Comparison of ENCODE assay signal across 8 cellular contexts in the genomic region with DNA sequence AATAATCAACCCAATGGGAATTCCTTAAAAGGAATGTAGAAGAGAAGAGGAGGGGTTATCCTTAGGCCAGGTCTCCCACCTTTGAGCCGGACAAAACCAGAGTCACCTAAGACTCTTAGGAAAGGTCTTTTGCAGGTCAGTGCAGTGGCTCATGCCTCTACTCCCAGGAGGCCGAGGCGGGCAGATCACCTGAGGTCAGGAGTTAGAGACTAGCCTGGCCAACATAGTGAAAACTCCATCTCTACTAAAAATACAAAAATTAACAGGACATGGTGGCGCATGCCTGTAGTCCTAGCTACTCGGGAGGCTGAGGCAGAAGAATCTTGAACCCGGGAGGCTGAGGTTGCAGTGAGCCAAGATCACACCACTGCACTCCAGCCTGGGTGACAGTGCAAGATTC.
DNase-seq lines count a peak whose midpoint lies in the region; ATAC-seq, FAIRE-seq and TF ChIP-seq lines count a peak whose summit lies in the region.
"Not testable (repeated sequence)": the region's sequence is repeated elsewhere in the genome, so short reads cannot be mapped to it uniquely, and the experiment has no call there.

No MANE protein-coding gene starts in this region.

- not testable (repeated sequence) for H3K4me3 Mint-ChIP-seq in CD4-positive, CD25-positive, alpha-beta regulatory T cell; endothelial cell (ENCODE audit: unreplicated experiment); nephron progenitor cell

- 95% methylated on average over 6 of the region's 6 CpGs for WGBS in SK-N-SH (ENCODE audit: low lambda C conversion rate)
- 94% methylated on average over 6 of the region's 6 CpGs for WGBS in smooth muscle cell (ENCODE audit: low lambda C conversion rate)
- 92% methylated on average over 6 of the region's 6 CpGs for WGBS in aorta, 2 donors

- H3K36me3 Mint-ChIP-seq in CD4-positive, CD25-positive, alpha-beta regulatory T cell = peaks cover 19% of the 10 kb centered on the region
- H3K36me3 Mint-ChIP-seq in endothelial cell (ENCODE audit: low read depth, unreplicated experiment) (peaks cover 14% of the 10 kb centered on the region), nephron progenitor cell (ENCODE audit: low read depth) (peaks cover 49% of the 10 kb centered on the region)

- peak overlapping the region; percentile 81 for H3K4me2 ChIP-seq in Karpas-422 (ENCODE audit: low read depth, low read length, poor library complexity, severe bottlenecking)
- not testable (repeated sequence) for H3K4me2 ChIP-seq in SK-N-SH, smooth muscle cell

- DNase-seq in CD4-positive, CD25-positive, alpha-beta regulatory T cell; Karpas-422; SK-N-SH; endothelial cell (ENCODE audit: low spot score); kidney; nephron progenitor cell; smooth muscle cell (lab: John Stamatoyannopoulos, UW; ENCODE audit: unreplicated experiment): not testable (repeated sequence)
- DNase-seq in aorta = peak; percentile 4 to 51

- H3K27ac ChIP-seq in CD4-positive, CD25-positive, alpha-beta regulatory T cell (ENCODE audit: insufficient read depth, low read length, poor library complexity, severe bottlenecking); aorta (ENCODE audit: low read depth in 1 of 2, low read length in 2 of 2): not testable (repeated sequence)
- peak overlapping the region; percentile 97 for H3K27ac ChIP-seq in Karpas-422 (ENCODE audit: low read length)
- peak overlapping the region; percentile 87 to 100 for H3K27ac ChIP-seq in SK-N-SH (ENCODE audit: low read depth in 2 of 2, low read length in 1 of 2)
- peak overlapping the region; percentile 13 to 49 for H3K27ac ChIP-seq in kidney (ENCODE audit: low read depth in 2 of 2, low read length in 2 of 2)
- peak overlapping the region; percentile 98 for H3K27ac ChIP-seq in smooth muscle cell (ENCODE audit: low read depth)

- not testable (repeated sequence) for H4K20me1 ChIP-seq in Karpas-422 (ENCODE audit: insufficient read depth, low read depth, low read length); SK-N-SH (ENCODE audit: insufficient read depth); smooth muscle cell (ENCODE audit: low read depth)

- peaks cover 56% of the 10 kb centered on the region for H3K79me2 ChIP-seq in Karpas-422 (ENCODE audit: low read length)
- not testable (repeated sequence) for H3K79me2 ChIP-seq in SK-N-SH (ENCODE audit: insufficient read depth); smooth muscle cell (ENCODE audit: low read depth)

- TF ChIP-seq CTCF in SK-N-SH (IDR thresholded peaks at IDR 0.05); endothelial cell (IDR thresholded peaks at IDR 0.05; ENCODE audit: unreplicated experiment); kidney (IDR thresholded peaks at IDR 0.05; ENCODE audit: borderline replicate concordance, extremely low read depth, insufficient read depth); nephron progenitor cell (IDR thresholded peaks at IDR 0.05); smooth muscle cell (IDR thresholded peaks at IDR 0.05; ENCODE audit: borderline replicate concordance, insufficient read depth, poor library complexity, severe bottlenecking): not testable (repeated sequence)

- H3K4me1 Mint-ChIP-seq in CD4-positive, CD25-positive, alpha-beta regulatory T cell = peaks cover 6 to 18% (median 13%) of the 10 kb centered on the region in 4 donors
- H3K4me1 Mint-ChIP-seq in endothelial cell (ENCODE audit: unreplicated experiment) (peaks cover 37% of the 10 kb centered on the region), nephron progenitor cell (peaks cover 48% of the 10 kb centered on the region)

- not testable (repeated sequence) for H3K27me3 ChIP-seq in CD4-positive, CD25-positive, alpha-beta regulatory T cell (ENCODE audit: control insufficient read depth, insufficient read depth, low read length); Karpas-422 (ENCODE audit: low read length); SK-N-SH (ENCODE audit: insufficient read depth); smooth muscle cell (ENCODE audit: low read depth); aorta (ENCODE audit: control insufficient read depth in 1 of 2, insufficient read depth in 2 of 2, low read length in 1 of 2)

- CTCF ChIA-PET in SK-N-SH (lab: Yijun Ruan, JAX) = interaction anchor here (1.1 to 11.2 kb wide), 8 partner anchors 14 to 161 kb away, joined by 4 to 100 read pairs (median 13); no protein-coding TSS in a partner anchor

- not testable (repeated sequence) for H3K36me3 ChIP-seq in CD4-positive, CD25-positive, alpha-beta regulatory T cell (ENCODE audit: control insufficient read depth, insufficient read depth, low read length); SK-N-SH (replicated peaks in 1 of 2; ENCODE audit: control insufficient read depth in 1 of 2, insufficient read depth in 2 of 2, low read length in 1 of 2); kidney (ENCODE audit: control insufficient read depth in 1 of 2, insufficient read depth in 2 of 2, low read length in 2 of 2); smooth muscle cell (ENCODE audit: low read depth); aorta (ENCODE audit: control insufficient read depth in 1 of 2, insufficient read depth in 2 of 2, low read length in 1 of 2)
- peaks cover 16% of the 10 kb centered on the region for H3K36me3 ChIP-seq in Karpas-422 (ENCODE audit: insufficient read depth, low read length)

- intact Hi-C loops in kidney (cut with DNase I); aorta (cut with DNase I): not testable (repeated sequence)

- H3K27ac Mint-ChIP-seq in CD4-positive, CD25-positive, alpha-beta regulatory T cell = peak overlapping the region in 2 of 3 donors; percentile 8 to 58
- peak overlapping the region; percentile 64 for H3K27ac Mint-ChIP-seq in endothelial cell (ENCODE audit: unreplicated experiment)
- H3K27ac Mint-ChIP-seq in nephron progenitor cell = peak overlapping the region; percentile 98

- H3F3A ChIP-seq in SK-N-SH (replicated peaks; ENCODE audit: insufficient read depth) (peaks cover 38% of the 10 kb centered on the region), smooth muscle cell (ENCODE audit: low read depth) (peaks cover 24% of the 10 kb centered on the region)

- not testable (repeated sequence) for H3K27me3 Mint-ChIP-seq in CD4-positive, CD25-positive, alpha-beta regulatory T cell; nephron progenitor cell (ENCODE audit: low read depth, poor library complexity)
- H3K27me3 Mint-ChIP-seq in endothelial cell (ENCODE audit: unreplicated experiment) = peaks cover 21% of the 10 kb centered on the region

- H3K9me3 ChIP-seq in CD4-positive, CD25-positive, alpha-beta regulatory T cell (ENCODE audit: control insufficient read depth in 2 of 2, low read length in 2 of 2); Karpas-422 (ENCODE audit: low read length); SK-N-SH; kidney (ENCODE audit: control insufficient read depth in 1 of 2, low read length in 2 of 2); smooth muscle cell (replicated peaks; ENCODE audit: low read depth); aorta (ENCODE audit: control insufficient read depth, low read length): not testable (repeated sequence)

- H3K9me2 ChIP-seq in Karpas-422 (replicated peaks; ENCODE audit: insufficient read depth, low read length); SK-N-SH: not testable (repeated sequence)

- POLR2A ChIA-PET in SK-N-SH (lab: Yijun Ruan, JAX) = interaction anchor here (1.9 to 5.3 kb wide), 6 partner anchors 16 to 162 kb away, joined by 5 to 54 read pairs (median 22); no protein-coding TSS in a partner anchor

- H2AFZ ChIP-seq in Karpas-422 (ENCODE audit: low read length); SK-N-SH (ENCODE audit: low read depth); smooth muscle cell (ENCODE audit: low read depth): not testable (repeated sequence)

- not testable (repeated sequence) for ATAC-seq in CD4-positive, CD25-positive, alpha-beta regulatory T cell (ENCODE audit: low read depth in 2 of 2); aorta (ENCODE audit: low FRiP score)

- H3K4me1 ChIP-seq in CD4-positive, CD25-positive, alpha-beta regulatory T cell (ENCODE audit: control insufficient read depth, insufficient read depth, low read length, poor library complexity, severe bottlenecking); smooth muscle cell (ENCODE audit: low read depth); aorta (ENCODE audit: control insufficient read depth in 1 of 2, insufficient read depth in 2 of 2, low read length in 2 of 2): not testable (repeated sequence)
- H3K4me1 ChIP-seq in Karpas-422 (ENCODE audit: low read length) (peaks cover 87% of the 10 kb centered on the region), SK-N-SH (ENCODE audit: control insufficient read depth in 1 of 2, insufficient read depth in 2 of 2, low read depth in 1 of 2, low read length in 1 of 2) (peaks cover 53 to 78% of the 10 kb centered on the region in 2 experiments), kidney (ENCODE audit: control insufficient read depth in 1 of 2, insufficient read depth in 1 of 2, low read depth in 1 of 2, low read length in 2 of 2) (peaks cover 33 to 38% of the 10 kb centered on the region in 2 donors)

- TF ChIP-seq EP300 in SK-N-SH (IDR thresholded peaks at IDR 0.05; ENCODE audit: borderline replicate concordance in 1 of 2, low read depth in 1 of 2, low read length in 1 of 2) = not testable (repeated sequence)

- H3K9ac ChIP-seq in Karpas-422 (ENCODE audit: low read length) = peak overlapping the region; percentile 81
- not testable (repeated sequence) for H3K9ac ChIP-seq in SK-N-SH; kidney (ENCODE audit: low read length in 2 of 2)
- H3K9ac ChIP-seq in smooth muscle cell (ENCODE audit: low read depth) = peak overlapping the region; percentile 81

- H3K4me3 ChIP-seq in CD4-positive, CD25-positive, alpha-beta regulatory T cell (ENCODE audit: low read depth, low read length); Karpas-422 (ENCODE audit: low read length); SK-N-SH (ENCODE audit: low read depth in 2 of 2, low read length in 1 of 2); kidney (ENCODE audit: low read length in 2 of 2); smooth muscle cell; aorta (ENCODE audit: low read length in 2 of 2): not testable (repeated sequence)

- FAIRE-seq in kidney (lab: Jason Lieb, UNC) = not testable (repeated sequence)

- not testable (repeated sequence) for TF ChIP-seq RAD21 in SK-N-SH (IDR thresholded peaks at IDR 0.05; ENCODE audit: low read length)

- H3K9me3 Mint-ChIP-seq in CD4-positive, CD25-positive, alpha-beta regulatory T cell; endothelial cell (ENCODE audit: unreplicated experiment); nephron progenitor cell: not testable (repeated sequence)

Comparison
In these comparisons a context has a peak if more than half of its experiments do, and no peak if none do; other contexts are left out.
1. H3K27ac Mint-ChIP-seq: peak in every context shown above with its lines; median percentile 98 in nephron progenitor cell; 64 in endothelial cell; 33 in CD4-positive, CD25-positive, alpha-beta regulatory T cell.